In genomic region chrX:12977761-12978204, GRCh38 we compare ENCODE assay signal across 8 cellular contexts. TPM values are rescaled to one million over a fixed set of nuclear protein-coding genes. Genes with fewer than 3 reads are reported as not detected.
A peak's percentile ranks its signal among the peaks of the same experiment; 100 is the strongest.
DNase-seq lines count a peak whose midpoint lies in the region; ATAC-seq, FAIRE-seq and TF ChIP-seq lines count a peak whose summit lies in the region.

No MANE protein-coding gene starts in this region.

- H3K27me3 ChIP-seq in gastroesophageal sphincter, result no peaks in the 10 kb centered on the region
- no peaks in the 10 kb centered on the region for H3K27me3 ChIP-seq in thoracic aorta (replicated peaks; ENCODE audit: insufficient read depth)

- TF ChIP-seq EP300 in gastroesophageal sphincter (IDR thresholded peaks at IDR 0.05), result no peak

- H3K9me3 ChIP-seq in gastroesophageal sphincter, result no peaks in the 10 kb centered on the region
- no peaks in the 10 kb centered on the region for H3K9me3 ChIP-seq in thoracic aorta
- H3K9me3 ChIP-seq in mucosa of descending colon, result no peaks in the 10 kb centered on the region

- no peak for TF ChIP-seq POLR2A in gastroesophageal sphincter (IDR thresholded peaks at IDR 0.05)

- CTCF ChIA-PET in RWPE1 (lab: Yijun Ruan, JAX), result no interaction called here

- 8 to 46% methylated on average over 9 of the region's 9 CpGs for WGBS in gastroesophageal sphincter (ENCODE audit: low coverage in 1 of 2), 2 donors

- intact Hi-C loops in mucosa of descending colon (cut with DNase I, micrococcal nuclease), result loop anchor here in 1 of 2 donors (10.0 kb wide), 1 partner anchor 507 kb away; no protein-coding TSS in a partner anchor

- no peak for DNase-seq in HFF-Myc (ENCODE audit: extremely low read depth, low read depth)
- DNase-seq in RWPE1 (ENCODE audit: low spot score), result no peak
- no peak for DNase-seq in thoracic aorta (ENCODE audit: low spot score)
- no peak for DNase-seq in HTR-8/SVneo (ENCODE audit: insufficient read length, low spot score)
- no peak for DNase-seq in NCI-H2081 treated with DMSO at 0.1 percent for 48 hours (lab: John Stamatoyannopoulos, UW)
- DNase-seq in mucosa of descending colon, result no peak

- H3K4me3 ChIP-seq in HFF-Myc (replicated peaks; ENCODE audit: low read depth, low read length), result peak overlapping the region; percentile 85
- peak overlapping the region; percentile 69 to 100 for H3K4me3 ChIP-seq in gastroesophageal sphincter
- peak overlapping the region; percentile 96 for H3K4me3 ChIP-seq in thoracic aorta
- no peak overlapping the region for H3K4me3 ChIP-seq in mucosa of descending colon

- H3K36me3 ChIP-seq in gastroesophageal sphincter (no peaks in the 10 kb centered on the region), thoracic aorta (no peaks in the 10 kb centered on the region), mucosa of descending colon (ENCODE audit: low read depth) (no peaks in the 10 kb centered on the region)

- POLR2A ChIA-PET in RWPE1 (lab: Yijun Ruan, JAX; ENCODE audit: low non-redundant PET), result no interaction called here

- TF ChIP-seq CTCF in HFF-Myc (IDR thresholded peaks at IDR 0.05; ENCODE audit: low read depth, low read length, missing control alignments) (no peak), RWPE1 (conservative IDR thresholded peaks at IDR 0.05; ENCODE audit: low read depth) (no peak), gastroesophageal sphincter (IDR thresholded peaks at IDR 0.05) (no peak), thoracic aorta (IDR thresholded peaks at IDR 0.05) (no peak), mucosa of descending colon (IDR thresholded peaks at IDR 0.05) (no peak)

- FAIRE-seq in HTR-8/SVneo (lab: Jason Lieb, UNC), result no peak

- peak; percentile 3 for ATAC-seq in GM18498 (IDR thresholded peaks at IDR 0.05; ENCODE audit: unreplicated experiment)
- no peak for ATAC-seq in gastroesophageal sphincter
- ATAC-seq in thoracic aorta (ENCODE audit: insufficient number of reproducible peaks, low FRiP score, low read depth), result no peak
- no peak for ATAC-seq in mucosa of descending colon

- peak overlapping the region; percentile 75 for H3K27ac ChIP-seq in RWPE1
- peak overlapping the region in 3 of 4 donors; percentile 93 to 95 (median 93) for H3K27ac ChIP-seq in gastroesophageal sphincter
- peak overlapping the region; percentile 53 to 99 for H3K27ac ChIP-seq in thoracic aorta

- H3K4me1 ChIP-seq in gastroesophageal sphincter, result peaks cover 0 to 18% (median 0%) of the 10 kb centered on the region in 3 donors
- peaks cover 0 to 13% of the 10 kb centered on the region in 2 donors for H3K4me1 ChIP-seq in thoracic aorta (ENCODE audit: control insufficient read depth in 1 of 2, low read depth in 2 of 2)
- no peaks in the 10 kb centered on the region for H3K4me1 ChIP-seq in mucosa of descending colon (ENCODE audit: low read depth)

RNA-seq across cellular contexts. Expression of gene TMSB4X, which starts 2.9 kb away (rescaled TPM):
- total RNA-seq in gastroesophageal sphincter, result 1,000 to 10,000 TPM; 2,260 to 4,561 (median 3,693) TPM
- 1,000 to 10,000 TPM; 3,886 to 3,920 TPM for total RNA-seq in thoracic aorta
- 1,000 to 10,000 TPM; 2,288 to 5,392 (median 5,014) TPM for total RNA-seq in mucosa of descending colon
